8 cellular contexts compared by ENCODE assay signal in genomic region chr20:50730765-50731054, GRCh38. TPM values are rescaled to one million over a fixed set of nuclear protein-coding genes. Genes with fewer than 3 reads are reported as not detected.
DNase-seq lines count a peak whose midpoint lies in the region; ATAC-seq and TF ChIP-seq lines count a peak whose summit lies in the region.

No MANE protein-coding gene starts in this region.

- POLR2A ChIA-PET in AG04450 (lab: Yijun Ruan, JAX): no interaction called here

- peaks cover 48% of the 10 kb centered on the region for H3K4me1 Mint-ChIP-seq in brain

- H3K36me3 ChIP-seq in mucosa of descending colon (ENCODE audit: low read depth): no peaks in the 10 kb centered on the region

- no peaks in the 10 kb centered on the region for H3K36me3 Mint-ChIP-seq in brain

- ATAC-seq in HG03354 (IDR thresholded peaks at IDR 0.05; ENCODE audit: poor library complexity, severe bottlenecking, unreplicated experiment): peak; percentile 7
- no peak for ATAC-seq in mucosa of descending colon
- no peak for ATAC-seq in HG02840 (IDR thresholded peaks at IDR 0.05; ENCODE audit: low FRiP score, unreplicated experiment)
- no peak for ATAC-seq in GM19463 (IDR thresholded peaks at IDR 0.05; ENCODE audit: unreplicated experiment)

- no peaks in the 10 kb centered on the region for H3K27me3 Mint-ChIP-seq in brain

- CTCF ChIA-PET in AG04450 (lab: Charles Lee): interaction anchor here (0.8 to 2.2 kb wide), 2 partner anchors 19 to 104 kb away, joined by 5 to 9 read pairs; no protein-coding TSS in a partner anchor

- intact Hi-C loops in mucosa of descending colon (cut with DNase I, micrococcal nuclease): no loop called here

- H3K4me3 ChIP-seq in AG04450 (ENCODE audit: low read depth, low read length) (peak overlapping the region; percentile 74), mucosa of descending colon (peak overlapping the region; percentile 77)

- H3K27me3 ChIP-seq in AG04450 (ENCODE audit: control insufficient read depth, insufficient read depth, low read length): peaks cover 2% of the 10 kb centered on the region

- TF ChIP-seq CTCF in AG04450 (IDR thresholded peaks at IDR 0.05; ENCODE audit: low read depth, low read length) (no peak), brain (conservative IDR thresholded peaks at IDR 0.05) (no peak), mucosa of descending colon (IDR thresholded peaks at IDR 0.05) (no peak)

- DNase-seq in AG04450 (ENCODE audit: low read depth, low spot score) (no peak), mucosa of descending colon (no peak), KG1 (lab: John Stamatoyannopoulos, UW) (no peak)
- DNase-seq in stimulated activated CD4-positive, alpha-beta T cell treated with anti-CD3 and anti-CD28 coated beads, Interleukin-4, amount 100 ng/mL, for 24 hours: no peak

- peak overlapping the region; percentile 31 for H3K27ac ChIP-seq in AG04450 (ENCODE audit: low read depth, low read length)

- H3K4me1 ChIP-seq in mucosa of descending colon (ENCODE audit: low read depth): peaks cover 11% of the 10 kb centered on the region

- H3K9me3 ChIP-seq in AG04450 (ENCODE audit: control insufficient read depth, insufficient read depth, low read length) (no peaks in the 10 kb centered on the region), mucosa of descending colon (no peaks in the 10 kb centered on the region)

- H3K27ac Mint-ChIP-seq in brain: peak overlapping the region; percentile 86 to 96 (median 91)

- H3K4me3 Mint-ChIP-seq in brain: peak overlapping the region; percentile 81 to 94 (median 90)

- H3K9me3 Mint-ChIP-seq in brain: no peaks in the 10 kb centered on the region

RNA-seq across cellular contexts. Expression of gene PARD6B, which starts 0.7 kb away (rescaled TPM):
- polyA plus RNA-seq in AG04450 (2011; rRNA removed) (0.61 and 0.71 TPM in 2 replicates), brain (ENCODE audit: insufficient read depth, low read depth, low replicate concordance) (0.51 TPM)
- polyA minus RNA-seq in AG04450 (2011; rRNA and poly(A)+ RNA removed): 1.7 TPM in 2 replicates
- total RNA-seq in mucosa of descending colon: 10 to 100 TPM; 16.8 to 35.1 (median 29.2) TPM

RNA-seq across cellular contexts. Expression of gene RIPOR3, which starts 39.4 kb away (rescaled TPM):
- polyA plus RNA-seq in AG04450 (2011; rRNA removed): 11.5 and 15.2 TPM in 2 replicates
- polyA minus RNA-seq in AG04450 (2011; rRNA and poly(A)+ RNA removed): 10.5 and 15.1 TPM in 2 replicates
- polyA plus RNA-seq in brain (ENCODE audit: insufficient read depth, low read depth, low replicate concordance): 0.29 TPM
- 10 to 100 TPM in 1 of 3 donors, 1 to 10 TPM in 2; 2.2 to 13.4 (median 5.8) TPM for total RNA-seq in mucosa of descending colon
